24 cellular contexts compared by ENCODE assay signal in the genomic region with DNA sequence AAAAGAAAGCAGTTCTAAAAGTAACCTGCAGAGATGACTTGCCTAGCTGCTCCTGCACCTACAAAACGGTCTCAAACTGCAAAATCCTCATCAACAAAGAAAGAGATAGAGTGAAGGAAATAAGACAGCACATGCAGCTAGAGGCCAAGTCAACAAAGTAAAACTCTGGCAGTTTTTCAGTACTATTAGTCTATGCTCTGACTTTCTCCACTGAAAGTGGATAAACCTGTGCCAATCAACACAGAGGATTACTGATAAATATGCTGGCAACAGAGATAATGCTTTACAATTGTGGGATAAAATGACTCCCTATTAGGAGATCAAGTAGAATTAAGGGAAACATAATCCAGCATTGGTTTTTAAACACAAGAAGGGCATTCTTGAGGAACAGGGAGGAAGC. TPM values are rescaled to one million over a fixed set of nuclear protein-coding genes. Genes with fewer than 3 reads are reported as not detected.
"Had no signal": no experiment of that assay in that cellular context is flagged by ENCODE, and none has a peak within 500 bp of the region (broad histone marks: within the 10 kb centered on the region; RNA-seq: fewer than 3 reads in every experiment).

No MANE protein-coding gene starts in this region.

- DNase-seq: effector memory CD8-positive, alpha-beta T cell; gastrocnemius medialis; heart right ventricle; kidney glomerular epithelial cell; mammary epithelial cell; mucosa of descending colon; naive thymus-derived CD8-positive, alpha-beta T cell; posterior cingulate gyrus; spleen; stimulated activated CD4-positive, alpha-beta T cell treated with anti-CD3 and anti-CD28 coated beads, Interleukin-15, amount 100 ng/mL, for 24 hours; stimulated activated CD4-positive, alpha-beta T cell treated with anti-CD3 and anti-CD28 coated beads, Interleukin-1b, Interleukin-23, amount 100 ng/mL, for 48 hours; stimulated activated CD4-positive, alpha-beta T cell treated with anti-CD3 and anti-CD28 coated beads, Interleukin-4, amount 100 ng/mL, for 24 hours; stimulated activated naive B cell treated with anti-CD40 and anti-IgM and Interleukin-4, amounts not matched to agents 10 μg/mL and 1 μg/mL and 100 μg/mL, for 72 hours; stimulated activated naive CD8-positive, alpha-beta T cell treated with anti-CD3 and anti-CD28 coated beads, Interleukin-15, amount 100 ng/mL, for 72 hours; testis; upper lobe of right lung had no signal

- H3K27me3 ChIP-seq: esophagus muscularis mucosa, testis, tibial nerve, upper lobe of right lung, vagina had no signal

- H3K4me3 Mint-ChIP-seq: effector memory CD8-positive, alpha-beta T cell; naive thymus-derived CD8-positive, alpha-beta T cell; stimulated activated naive B cell treated with anti-CD40 and anti-IgM and Interleukin-4, amounts not matched to agents 10 μg/mL and 1 μg/mL and 100 μg/mL, for 72 hours; stimulated activated naive CD8-positive, alpha-beta T cell treated with anti-CD3 and anti-CD28 coated beads, Interleukin-15, amount 100 ng/mL, for 72 hours had no signal

- H3K4me1 ChIP-seq: esophagus muscularis mucosa, gastrocnemius medialis, spleen, testis, tibial nerve, upper lobe of right lung, vagina had no signal

- H3K36me3 Mint-ChIP-seq: naive thymus-derived CD8-positive, alpha-beta T cell; stimulated activated naive B cell treated with anti-CD40 and anti-IgM and Interleukin-4, amounts not matched to agents 10 μg/mL and 1 μg/mL and 100 μg/mL, for 72 hours had no signal

- H3K4me1 Mint-ChIP-seq: stimulated activated naive B cell treated with anti-CD40 and anti-IgM and Interleukin-4, amounts not matched to agents 10 μg/mL and 1 μg/mL and 100 μg/mL, for 72 hours; stimulated activated naive CD8-positive, alpha-beta T cell treated with anti-CD3 and anti-CD28 coated beads, Interleukin-15, amount 100 ng/mL, for 72 hours had no signal

- H3K4me3 ChIP-seq: esophagus muscularis mucosa, gastrocnemius medialis, heart right ventricle, mucosa of descending colon, spleen, testis, tibial nerve, upper lobe of right lung, vagina had no signal

- H3K36me3 ChIP-seq: esophagus muscularis mucosa, gastrocnemius medialis, heart right ventricle, spleen, tibial nerve, upper lobe of right lung, vagina had no signal

- H3K9me3 ChIP-seq: gastrocnemius medialis, mucosa of descending colon, testis, upper lobe of right lung, vagina had no signal

- ATAC-seq: effector memory CD8-positive, alpha-beta T cell; gastrocnemius medialis; heart right ventricle; mucosa of descending colon; naive thymus-derived CD8-positive, alpha-beta T cell; sciatic nerve; stimulated activated naive B cell treated with anti-CD40 and anti-IgM and Interleukin-4, amounts not matched to agents 10 μg/mL and 1 μg/mL and 100 μg/mL, for 72 hours; stimulated activated naive CD8-positive, alpha-beta T cell treated with anti-CD3 and anti-CD28 coated beads, Interleukin-15, amount 100 ng/mL, for 72 hours; upper lobe of right lung had no signal

- H3K9me3 Mint-ChIP-seq: effector memory CD8-positive, alpha-beta T cell; stimulated activated naive B cell treated with anti-CD40 and anti-IgM and Interleukin-4, amounts not matched to agents 10 μg/mL and 1 μg/mL and 100 μg/mL, for 72 hours; stimulated activated naive CD8-positive, alpha-beta T cell treated with anti-CD3 and anti-CD28 coated beads, Interleukin-15, amount 100 ng/mL, for 72 hours had no signal

- H3K27ac Mint-ChIP-seq: effector memory CD8-positive, alpha-beta T cell; naive thymus-derived CD8-positive, alpha-beta T cell; stimulated activated naive B cell treated with anti-CD40 and anti-IgM and Interleukin-4, amounts not matched to agents 10 μg/mL and 1 μg/mL and 100 μg/mL, for 72 hours; stimulated activated naive CD8-positive, alpha-beta T cell treated with anti-CD3 and anti-CD28 coated beads, Interleukin-15, amount 100 ng/mL, for 72 hours had no signal

- H3K27ac ChIP-seq: epithelial cell of prostate, esophagus muscularis mucosa, gastrocnemius medialis, heart right ventricle, spleen, testis, tibial nerve, upper lobe of right lung, vagina had no signal

RNA-seq across cellular contexts. Expression of a gene that starts 13.4 kb away (rescaled TPM):
- total RNA-seq: fibroblast of villous mesenchyme; gastrocnemius medialis; mammary epithelial cell; naive thymus-derived CD8-positive, alpha-beta T cell; osteocyte; skeletal muscle tissue had no signal
- polyA plus RNA-seq: heart right ventricle had no signal
